In the genomic region with DNA sequence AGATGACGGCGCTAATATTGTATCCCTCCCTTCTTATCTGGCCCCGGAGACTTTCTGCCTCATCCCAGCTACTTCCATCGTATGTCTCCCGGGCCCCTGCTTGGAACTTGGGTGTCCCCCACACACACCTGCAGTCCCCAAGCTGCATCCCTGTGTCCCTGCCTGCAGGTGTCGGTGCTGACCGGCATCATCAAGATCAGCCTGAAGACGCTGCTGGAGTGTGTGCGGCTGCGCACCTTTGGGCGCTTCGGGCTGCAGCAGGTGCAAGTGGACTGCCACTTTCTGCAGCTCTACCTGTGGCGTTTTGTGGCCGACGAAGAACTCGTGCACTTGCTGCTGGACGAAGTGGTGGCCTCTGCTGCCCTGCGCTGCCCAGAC, we compare ENCODE assay signal across 1 cellular context.
TF ChIP-seq lines count a peak whose summit lies in the region.

No MANE protein-coding gene starts in this region.

TF ChIP-seq in IMR-90, 13 proteins besides CTCF, POLR2A, EP300 and RAD21:
- TF ChIP-seq RFX5 (IDR thresholded peaks at IDR 0.05; ENCODE audit: low read depth, low read length), result no peak
- no peak for TF ChIP-seq MAZ (IDR thresholded peaks at IDR 0.05; ENCODE audit: borderline replicate concordance, low read depth, low read length)
